ENCODE assay signal across 28 cellular contexts in genomic region chr22:47463220-47463619, GRCh38.
"Had no signal": no experiment of that assay in that cellular context is flagged by ENCODE, and none has a peak within 500 bp of the region (broad histone marks: within the 10 kb centered on the region; RNA-seq: fewer than 3 reads in every experiment).

No MANE protein-coding gene starts in this region.

- H3K9me3 ChIP-seq: suprapubic skin, testis, thoracic aorta, thyroid gland, upper lobe of right lung, uterus had no signal

- H3K27ac ChIP-seq: stomach, suprapubic skin, testis, thoracic aorta, thyroid gland, tibial artery, tibial nerve, transverse colon, upper lobe of left lung, upper lobe of right lung, uterus, vagina had no signal

- ATAC-seq: stimulated activated effector memory CD8-positive, alpha-beta T cell treated with anti-CD3 and anti-CD28 coated beads, Interleukin-12 subunit alpha, Interleukin-12 subunit beta, amount 100 ng/mL, for 72 hours; stimulated activated memory B cell treated with anti-CD40 and anti-IgM and Interleukin-4, amounts not matched to agents 10 μg/mL and 1 μg/mL and 100 μg/mL, for 72 hours; stimulated activated naive B cell treated with anti-CD40 and anti-IgM and Interleukin-4, amounts not matched to agents 10 μg/mL and 1 μg/mL and 100 μg/mL, for 72 hours; stimulated activated naive CD8-positive, alpha-beta T cell treated with anti-CD3 and anti-CD28 coated beads, Interleukin-15, amount 100 ng/mL, for 72 hours; stimulated activated naive CD8-positive, alpha-beta T cell treated with anti-CD3 and anti-CD28 coated beads, Interleukin-15, Interleukin-2, amounts not matched to agents 100 U/mL and 50 U/mL, for 24 hours; upper lobe of right lung had no signal

- H3K36me3 Mint-ChIP-seq: type B pancreatic cell had no signal

- DNase-seq: stimulated activated CD4-positive, alpha-beta T cell treated with anti-CD3 and anti-CD28 coated beads, Interleukin-2, amount 100 ng/mL, for 48 hours; stimulated activated CD4-positive, alpha-beta T cell treated with anti-CD3 and anti-CD28 coated beads, Interleukin-4, amount 100 ng/mL, for 1 hour; stimulated activated CD4-positive, alpha-beta T cell treated with anti-CD3 and anti-CD28 coated beads, Interleukin-4, amount 100 ng/mL, for 24 hours; stimulated activated CD4-positive, alpha-beta T cell treated with anti-CD3 and anti-CD28 coated beads, Interleukin-4, amount 100 ng/mL, for 4 hours; stimulated activated CD8-positive, alpha-beta memory T cell treated with anti-CD3 and anti-CD28 coated beads, Interleukin-4, amount 100 ng/mL, for 48 hours; stimulated activated naive B cell treated with anti-CD40 and anti-IgM and Interleukin-4, amounts not matched to agents 10 μg/mL and 1 μg/mL and 100 μg/mL, for 72 hours; stimulated activated naive CD4-positive, alpha-beta T cell; stimulated activated naive CD4-positive, alpha-beta T cell treated with Interleukin-2 at 50 U/mL for 16 hours; stimulated activated naive CD8-positive, alpha-beta T cell treated with anti-CD3 and anti-CD28 coated beads, Interleukin-15, amount 100 ng/mL, for 72 hours; stimulated activated naive CD8-positive, alpha-beta T cell treated with anti-CD3 and anti-CD28 coated beads, Interleukin-15, Interleukin-2, amounts not matched to agents 100 U/mL and 50 U/mL, for 24 hours; stomach; substantia nigra; testis; thyroid gland; tibial artery; transverse colon; trophoblast cell; upper lobe of left lung; upper lobe of right lung; uterus had no signal

- H3K4me1 Mint-ChIP-seq: stimulated activated memory B cell treated with anti-CD40 and anti-IgM and Interleukin-4, amounts not matched to agents 10 μg/mL and 1 μg/mL and 100 μg/mL, for 72 hours; stimulated activated naive B cell treated with anti-CD40 and anti-IgM and Interleukin-4, amounts not matched to agents 10 μg/mL and 1 μg/mL and 100 μg/mL, for 72 hours; stimulated activated naive CD8-positive, alpha-beta T cell treated with anti-CD3 and anti-CD28 coated beads, Interleukin-15, amount 100 ng/mL, for 72 hours had no signal

- H3K27me3 Mint-ChIP-seq: stimulated activated naive CD8-positive, alpha-beta T cell treated with anti-CD3 and anti-CD28 coated beads, Interleukin-15, amount 100 ng/mL, for 72 hours; type B pancreatic cell had no signal

- H3K4me1 ChIP-seq: stomach, suprapubic skin, testis, thyroid gland, tibial artery, tibial nerve, transverse colon, upper lobe of left lung, upper lobe of right lung, uterus, vagina had no signal

- H3K36me3 ChIP-seq: stomach, suprapubic skin, thoracic aorta, thyroid gland, tibial artery, tibial nerve, transverse colon, upper lobe of left lung, upper lobe of right lung, uterus, vagina had no signal

- H3K4me3 ChIP-seq: stomach, suprapubic skin, testis, thoracic aorta, thyroid gland, tibial artery, tibial nerve, transverse colon, upper lobe of left lung, upper lobe of right lung, uterus, vagina had no signal

- H3K27me3 ChIP-seq: testis, thyroid gland, tibial artery, tibial nerve, transverse colon, upper lobe of left lung, upper lobe of right lung, uterus, vagina had no signal

- H3K4me3 Mint-ChIP-seq: stimulated activated effector memory CD8-positive, alpha-beta T cell treated with anti-CD3 and anti-CD28 coated beads, Interleukin-12 subunit alpha, Interleukin-12 subunit beta, amount 100 ng/mL, for 72 hours; stimulated activated memory B cell treated with anti-CD40 and anti-IgM and Interleukin-4, amounts not matched to agents 10 μg/mL and 1 μg/mL and 100 μg/mL, for 72 hours; stimulated activated naive B cell treated with anti-CD40 and anti-IgM and Interleukin-4, amounts not matched to agents 10 μg/mL and 1 μg/mL and 100 μg/mL, for 72 hours; stimulated activated naive CD8-positive, alpha-beta T cell treated with anti-CD3 and anti-CD28 coated beads, Interleukin-15, amount 100 ng/mL, for 72 hours; stimulated activated naive CD8-positive, alpha-beta T cell treated with anti-CD3 and anti-CD28 coated beads, Interleukin-15, Interleukin-2, amounts not matched to agents 100 ng/mL and 50 ng/mL, for 24 hours; type B pancreatic cell had no signal

- H3K27ac Mint-ChIP-seq: stimulated activated effector memory CD8-positive, alpha-beta T cell treated with anti-CD3 and anti-CD28 coated beads, Interleukin-12 subunit alpha, Interleukin-12 subunit beta, amount 100 ng/mL, for 72 hours; stimulated activated memory B cell treated with anti-CD40 and anti-IgM and Interleukin-4, amounts not matched to agents 10 μg/mL and 1 μg/mL and 100 μg/mL, for 72 hours; stimulated activated naive B cell treated with anti-CD40 and anti-IgM and Interleukin-4, amounts not matched to agents 10 μg/mL and 1 μg/mL and 100 μg/mL, for 72 hours; stimulated activated naive CD8-positive, alpha-beta T cell treated with anti-CD3 and anti-CD28 coated beads, Interleukin-15, amount 100 ng/mL, for 72 hours; stimulated activated naive CD8-positive, alpha-beta T cell treated with anti-CD3 and anti-CD28 coated beads, Interleukin-15, Interleukin-2, amounts not matched to agents 100 ng/mL and 50 ng/mL, for 24 hours; type B pancreatic cell had no signal
